Comparison of ENCODE assay signal across 13 cellular contexts in the genomic region with DNA sequence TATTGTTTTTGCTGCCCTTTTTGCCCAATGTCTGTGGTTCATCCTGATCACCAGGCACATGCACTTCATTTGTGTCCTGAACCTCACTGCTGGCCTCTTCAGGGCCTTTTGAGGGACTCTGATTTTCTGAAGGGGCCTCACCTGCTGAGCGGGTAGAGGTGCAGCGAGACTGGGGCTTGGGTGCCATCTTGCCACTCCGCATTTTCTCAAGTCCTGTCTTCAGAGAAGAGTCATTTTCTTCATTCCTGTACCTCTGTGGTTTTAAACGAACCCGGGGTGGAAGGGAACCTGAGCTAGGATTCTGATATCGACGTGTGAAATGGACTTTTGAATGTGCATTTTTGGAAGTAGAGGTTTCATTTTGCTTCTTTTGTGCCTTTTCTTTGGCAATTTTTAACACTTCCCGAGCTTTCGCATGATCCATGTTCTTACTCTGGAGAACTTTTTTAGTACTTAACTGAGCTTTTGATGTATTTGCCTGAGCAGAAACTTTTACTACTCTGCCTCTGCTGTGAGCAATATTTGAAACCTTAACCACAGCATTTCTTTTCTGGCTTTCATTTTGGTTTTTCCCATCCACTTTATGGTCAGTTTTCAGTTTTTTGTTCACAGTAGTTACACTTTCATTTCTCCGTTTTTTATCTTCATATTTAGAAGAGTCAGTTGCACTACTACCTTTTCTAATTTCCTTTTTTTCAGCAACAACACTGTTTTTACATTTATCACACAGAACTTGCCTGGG. TPM values are rescaled to one million over a fixed set of nuclear protein-coding genes. Genes with fewer than 3 reads are reported as not detected.
DNase-seq lines count a peak whose midpoint lies in the region; ATAC-seq and TF ChIP-seq lines count a peak whose summit lies in the region.
"Had no signal": no experiment of that assay in that cellular context is flagged by ENCODE, and none has a peak within 500 bp of the region (broad histone marks: within the 10 kb centered on the region; RNA-seq: fewer than 3 reads in every experiment).

No MANE protein-coding gene starts in this region.

- no peaks in the 10 kb centered on the region for H3K79me2 ChIP-seq in OCI-LY3 (ENCODE audit: low read length)

- H3K27me3 ChIP-seq in OCI-LY3 (ENCODE audit: low read depth, low read length) = no peaks in the 10 kb centered on the region
- H3K27me3 ChIP-seq in naive thymus-derived CD4-positive, alpha-beta T cell (ENCODE audit: control insufficient read depth in 2 of 2, insufficient read depth in 2 of 2, low read length in 2 of 2) = no peaks in the 10 kb centered on the region

- H3K36me3 ChIP-seq in OCI-LY3 (replicated peaks; ENCODE audit: low read depth, low read length) = peaks cover 18% of the 10 kb centered on the region
- peaks cover 6 to 19% (median 6%) of the 10 kb centered on the region in 3 experiments for H3K36me3 ChIP-seq in naive thymus-derived CD4-positive, alpha-beta T cell (ENCODE audit: control insufficient read depth in 2 of 3, insufficient read depth in 3 of 3, low read length in 3 of 3)

- H3K4me1 ChIP-seq in OCI-LY3 (ENCODE audit: low read length) = peaks cover 44% of the 10 kb centered on the region
- no peaks in the 10 kb centered on the region for H3K4me1 ChIP-seq in naive thymus-derived CD4-positive, alpha-beta T cell (ENCODE audit: control insufficient read depth in 2 of 2, insufficient read depth in 2 of 2, low read length in 2 of 2)

- H2AFZ ChIP-seq in OCI-LY3 (ENCODE audit: low read depth, low read length) = no peak overlapping the region

- peak; percentile 58 for DNase-seq in GM10248 (ENCODE audit: extremely low spot score)
- no peak for DNase-seq in SIG-M5 (lab: John Stamatoyannopoulos, UW)
- no peak for DNase-seq in activated CD8-positive, alpha-beta memory T cell treated with anti-CD3 and anti-CD28 coated beads for 24 hours
- no peak for DNase-seq in naive thymus-derived CD4-positive, alpha-beta T cell
- DNase-seq in NCI-H1694 (lab: John Stamatoyannopoulos, UW) = no peak
- DNase-seq: COR-L47; effector CD4-positive, alpha-beta T cell; stimulated activated CD4-positive, alpha-beta T cell treated with anti-CD3 and anti-CD28 coated beads, Interleukin-2, amount 100 ng/mL, for 24 hours had no signal

- no peaks in the 10 kb centered on the region for H3K9me3 ChIP-seq in OCI-LY3 (ENCODE audit: insufficient read depth, low read length)
- H3K9me3 ChIP-seq in naive thymus-derived CD4-positive, alpha-beta T cell (ENCODE audit: control insufficient read depth in 2 of 3, low read length in 3 of 3) = no peaks in the 10 kb centered on the region
- H3K9me3 ChIP-seq: thoracic aorta had no signal

- peak overlapping the region in 1 of 10 donors; percentile 42 for H3K4me3 Mint-ChIP-seq in naive thymus-derived CD4-positive, alpha-beta T cell

- TF ChIP-seq CTCF in GM10248 (IDR thresholded peaks at IDR 0.05; ENCODE audit: control extremely low read depth, extremely low read depth, low read depth, missing control alignments) (no peak), OCI-LY3 (IDR thresholded peaks at IDR 0.05; ENCODE audit: low read depth, low read length) (no peak)

- intact Hi-C loops in naive thymus-derived CD4-positive, alpha-beta T cell (cut with micrococcal nuclease) = no loop called here

- POLR2A ChIA-PET in GM10248 (lab: Yijun Ruan, JAX) = no interaction called here
- POLR2A ChIA-PET in naive thymus-derived CD4-positive, alpha-beta T cell (lab: Charles Lee) = no interaction called here

- peak; percentile 80 for ATAC-seq in GM19035 (IDR thresholded peaks at IDR 0.05; ENCODE audit: unreplicated experiment)
- ATAC-seq in HG02610 (IDR thresholded peaks at IDR 0.05; ENCODE audit: unreplicated experiment) = peak; percentile 74
- no peak for ATAC-seq in naive thymus-derived CD4-positive, alpha-beta T cell

- H3K4me3 ChIP-seq in OCI-LY3 (ENCODE audit: low read length) = peak overlapping the region; percentile 57
- H3K4me3 ChIP-seq in naive thymus-derived CD4-positive, alpha-beta T cell (ENCODE audit: low read length) = no peak overlapping the region
- H3K4me3 ChIP-seq: thoracic aorta had no signal

- CTCF ChIA-PET in GM10248 (lab: Yijun Ruan, JAX) = interaction anchor here (0.7 to 2.9 kb wide), 2 partner anchors 10 to 12 kb away, joined by 3 to 14 read pairs; no protein-coding TSS in a partner anchor
- CTCF ChIA-PET in naive thymus-derived CD4-positive, alpha-beta T cell (lab: Charles Lee) = interaction anchor here (0.6 kb wide), 1 partner anchor 26 kb away, joined by 7 read pairs; no protein-coding TSS in a partner anchor

- H3K27ac Mint-ChIP-seq in naive thymus-derived CD4-positive, alpha-beta T cell = peak overlapping the region in 2 of 9 donors; percentile 32 to 73

- peak overlapping the region; percentile 63 for H3K27ac ChIP-seq in OCI-LY3 (ENCODE audit: low read length)
- H3K27ac ChIP-seq in naive thymus-derived CD4-positive, alpha-beta T cell (ENCODE audit: low read depth, low read length) = no peak overlapping the region
- H3K27ac ChIP-seq: KMS-11, thoracic aorta had no signal

- peak overlapping the region; percentile 26; the same call in 1 of the 2 replicates for H3K9ac ChIP-seq in OCI-LY3 (ENCODE audit: low read length)
- H3K9ac ChIP-seq: KMS-11 had no signal

- H3K27me3 Mint-ChIP-seq in naive thymus-derived CD4-positive, alpha-beta T cell = no peaks in the 10 kb centered on the region

- no peaks in the 10 kb centered on the region for H3K9me3 Mint-ChIP-seq in naive thymus-derived CD4-positive, alpha-beta T cell

- H3K36me3 Mint-ChIP-seq in naive thymus-derived CD4-positive, alpha-beta T cell = peaks cover 7 to 51% (median 30%) of the 10 kb centered on the region in 5 donors

- peaks cover 3 to 24% (median 11%) of the 10 kb centered on the region in 7 donors for H3K4me1 Mint-ChIP-seq in naive thymus-derived CD4-positive, alpha-beta T cell

- peak overlapping the region; percentile 76 for H3K4me2 ChIP-seq in OCI-LY3 (ENCODE audit: low read length)
- H3K4me2 ChIP-seq: KMS-11 had no signal

- peaks cover 13% of the 10 kb centered on the region for H4K20me1 ChIP-seq in OCI-LY3 (ENCODE audit: insufficient read depth, low read length)

RNA-seq across cellular contexts. Expression of a gene that starts 26.1 kb away (rescaled TPM):
- 10 to 100 TPM; 21.2 to 43.6 (median 29.5) TPM for total RNA-seq in naive thymus-derived CD4-positive, alpha-beta T cell
- polyA plus RNA-seq in naive thymus-derived CD4-positive, alpha-beta T cell = 10 to 100 TPM; 25.9 to 27.3 TPM
